28 cellular contexts compared by ENCODE assay signal in the genomic region with DNA sequence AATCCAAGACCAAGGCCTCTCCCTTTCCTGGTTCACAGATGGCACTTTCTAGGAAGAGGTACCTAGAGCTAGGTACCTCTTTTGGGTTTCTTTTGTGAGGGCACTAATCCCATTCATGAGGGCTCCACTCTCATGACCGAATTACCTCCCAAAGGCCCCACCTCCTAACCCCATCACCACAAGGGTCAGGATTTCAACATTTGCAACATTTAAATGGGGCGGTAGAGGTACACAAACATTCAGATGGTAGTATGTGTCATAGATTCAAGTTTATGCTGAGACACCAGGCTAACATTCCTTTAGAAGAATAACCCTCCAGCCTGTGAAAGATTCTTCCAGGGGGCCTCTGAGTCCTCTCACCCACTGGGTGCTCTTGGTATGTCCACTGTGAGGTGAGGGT.
DNase-seq lines count a peak whose midpoint lies in the region; ATAC-seq and TF ChIP-seq lines count a peak whose summit lies in the region.
"Had no signal": no experiment of that assay in that cellular context is flagged by ENCODE, and none has a peak within 500 bp of the region (broad histone marks: within the 10 kb centered on the region; RNA-seq: fewer than 3 reads in every experiment).

No MANE protein-coding gene starts in this region.

- no peak for TF ChIP-seq CTCF in breast epithelium (IDR thresholded peaks at IDR 0.05)

- H3K4me3 Mint-ChIP-seq in activated CD4-positive, alpha-beta T cell treated with anti-CD3 and anti-CD28 coated beads for 36 hours = no peak overlapping the region
- H3K4me3 Mint-ChIP-seq in stimulated activated naive B cell treated with anti-CD40 and anti-IgM and Interleukin-4, amounts not matched to agents 10 μg/mL and 1 μg/mL and 100 μg/mL, for 72 hours = no peak overlapping the region
- no peak overlapping the region for H3K4me3 Mint-ChIP-seq in CD8-positive, alpha-beta memory T cell
- H3K4me3 Mint-ChIP-seq: activated naive CD4-positive, alpha-beta T cell treated with anti-CD3 and anti-CD28 coated beads, Interleukin-2, amount 50 U/mL, for 24 hours; activated T-cell treated with anti-CD3 and anti-CD28 coated beads, Interleukin-2, amount 50 U/mL, for 24 hours; HFFc6; neural crest cell had no signal

- H3K9me3 Mint-ChIP-seq in activated CD4-positive, alpha-beta T cell treated with anti-CD3 and anti-CD28 coated beads for 36 hours (ENCODE audit: low read depth) = no peaks in the 10 kb centered on the region
- H3K9me3 Mint-ChIP-seq in stimulated activated naive B cell treated with anti-CD40 and anti-IgM and Interleukin-4, amounts not matched to agents 10 μg/mL and 1 μg/mL and 100 μg/mL, for 72 hours = peaks cover 0 to 5% of the 10 kb centered on the region in 2 donors
- H3K9me3 Mint-ChIP-seq in CD8-positive, alpha-beta memory T cell = no peaks in the 10 kb centered on the region
- H3K9me3 Mint-ChIP-seq: activated T-cell treated with anti-CD3 and anti-CD28 coated beads, Interleukin-2, amount 50 U/mL, for 24 hours; HFFc6; neural crest cell had no signal

- H3K36me3 ChIP-seq in breast epithelium = no peaks in the 10 kb centered on the region
- no peaks in the 10 kb centered on the region for H3K36me3 ChIP-seq in CD8-positive, alpha-beta memory T cell (ENCODE audit: insufficient read depth, low read length)
- H3K36me3 ChIP-seq: colonic mucosa, left ventricle myocardium inferior, thyroid gland had no signal

- peak overlapping the region; percentile 56 to 66 for H3K27ac ChIP-seq in breast epithelium
- no peak overlapping the region for H3K27ac ChIP-seq in CD8-positive, alpha-beta memory T cell (ENCODE audit: low read depth, low read length)
- H3K27ac ChIP-seq: 22Rv1, colonic mucosa, left ventricle myocardium inferior, thyroid gland had no signal

- no peak for TF ChIP-seq POLR2A in breast epithelium (IDR thresholded peaks at IDR 0.05)

- CTCF ChIA-PET in activated CD4-positive, alpha-beta T cell treated with anti-CD3 and anti-CD28 coated beads for 36 hours (lab: Charles Lee) = interaction anchor here (1.3 kb wide), 1 partner anchor 14 kb away, joined by 5 read pairs; no protein-coding TSS in a partner anchor
- CTCF ChIA-PET in CD8-positive, alpha-beta memory T cell (lab: Charles Lee) = no interaction called here

- no peak overlapping the region for H3K27ac Mint-ChIP-seq in activated CD4-positive, alpha-beta T cell treated with anti-CD3 and anti-CD28 coated beads for 36 hours
- H3K27ac Mint-ChIP-seq in stimulated activated naive B cell treated with anti-CD40 and anti-IgM and Interleukin-4, amounts not matched to agents 10 μg/mL and 1 μg/mL and 100 μg/mL, for 72 hours = no peak overlapping the region
- peak overlapping the region in 3 of 8 donors; percentile 6 to 84 (median 38) for H3K27ac Mint-ChIP-seq in CD8-positive, alpha-beta memory T cell
- H3K27ac Mint-ChIP-seq: HFFc6 had no signal

- H3K27me3 Mint-ChIP-seq in activated CD4-positive, alpha-beta T cell treated with anti-CD3 and anti-CD28 coated beads for 36 hours = no peaks in the 10 kb centered on the region
- H3K27me3 Mint-ChIP-seq in stimulated activated naive B cell treated with anti-CD40 and anti-IgM and Interleukin-4, amounts not matched to agents 10 μg/mL and 1 μg/mL and 100 μg/mL, for 72 hours = no peaks in the 10 kb centered on the region
- no peaks in the 10 kb centered on the region for H3K27me3 Mint-ChIP-seq in CD8-positive, alpha-beta memory T cell
- H3K27me3 Mint-ChIP-seq: activated naive CD4-positive, alpha-beta T cell treated with anti-CD3 and anti-CD28 coated beads, Interleukin-2, amount 50 U/mL, for 24 hours; activated T-cell treated with anti-CD3 and anti-CD28 coated beads, Interleukin-2, amount 50 U/mL, for 24 hours had no signal

- H3K9me3 ChIP-seq in breast epithelium = no peaks in the 10 kb centered on the region
- no peaks in the 10 kb centered on the region for H3K9me3 ChIP-seq in CD8-positive, alpha-beta memory T cell (ENCODE audit: low read length)
- H3K9me3 ChIP-seq: colonic mucosa, left ventricle myocardium inferior, thyroid gland had no signal

- H3K27me3 ChIP-seq in breast epithelium = no peaks in the 10 kb centered on the region
- no peaks in the 10 kb centered on the region for H3K27me3 ChIP-seq in CD8-positive, alpha-beta memory T cell (ENCODE audit: insufficient read depth, low read length, poor library complexity, severe bottlenecking)
- H3K27me3 ChIP-seq: colonic mucosa, thyroid gland had no signal

- POLR2A ChIA-PET in activated CD4-positive, alpha-beta T cell treated with anti-CD3 and anti-CD28 coated beads for 36 hours (lab: Charles Lee) = no interaction called here
- POLR2A ChIA-PET in CD8-positive, alpha-beta memory T cell (lab: Charles Lee) = no interaction called here

- peak; percentile 19 for ATAC-seq in activated CD4-positive, alpha-beta T cell treated with anti-CD3 and anti-CD28 coated beads for 36 hours
- no peak for ATAC-seq in stimulated activated naive B cell treated with anti-CD40 and anti-IgM and Interleukin-4, amounts not matched to agents 10 μg/mL and 1 μg/mL and 100 μg/mL, for 72 hours (replicated peaks)
- no peak for ATAC-seq in HG02973 (IDR thresholded peaks at IDR 0.05; ENCODE audit: unreplicated experiment)
- ATAC-seq: GM12878; stimulated activated naive CD8-positive, alpha-beta T cell treated with anti-CD3 and anti-CD28 coated beads, Interleukin-15, Interleukin-2, amounts not matched to agents 100 U/mL and 50 U/mL, for 24 hours had no signal

- H3K4me1 Mint-ChIP-seq in activated CD4-positive, alpha-beta T cell treated with anti-CD3 and anti-CD28 coated beads for 36 hours = peaks cover 48% of the 10 kb centered on the region
- H3K4me1 Mint-ChIP-seq in stimulated activated naive B cell treated with anti-CD40 and anti-IgM and Interleukin-4, amounts not matched to agents 10 μg/mL and 1 μg/mL and 100 μg/mL, for 72 hours = peaks cover 38 to 80% of the 10 kb centered on the region in 2 donors
- H3K4me1 Mint-ChIP-seq in CD8-positive, alpha-beta memory T cell = peaks cover 10 to 50% (median 38%) of the 10 kb centered on the region in 3 donors

- H3K4me3 ChIP-seq in breast epithelium = no peak overlapping the region
- H3K4me3 ChIP-seq in CD8-positive, alpha-beta memory T cell (ENCODE audit: low read length) = no peak overlapping the region
- H3K4me3 ChIP-seq: colonic mucosa, GM12878, left ventricle myocardium inferior, smooth muscle cell, thyroid gland had no signal

- intact Hi-C loops in activated CD4-positive, alpha-beta T cell treated with anti-CD3 and anti-CD28 coated beads for 36 hours (cut with DNase I, micrococcal nuclease) = no loop called here
- intact Hi-C loops in breast epithelium (cut with DNase I; ENCODE audit: low total_unique reads) = no loop called here

- no peaks in the 10 kb centered on the region for H3K4me1 ChIP-seq in breast epithelium
- H3K4me1 ChIP-seq in CD8-positive, alpha-beta memory T cell (ENCODE audit: insufficient read depth, low read length) = peaks cover 11% of the 10 kb centered on the region
- H3K4me1 ChIP-seq: colonic mucosa had no signal

- peaks cover 12% of the 10 kb centered on the region for H3K36me3 Mint-ChIP-seq in activated CD4-positive, alpha-beta T cell treated with anti-CD3 and anti-CD28 coated beads for 36 hours (ENCODE audit: low read depth)
- peaks cover 5 to 25% of the 10 kb centered on the region in 2 donors for H3K36me3 Mint-ChIP-seq in stimulated activated naive B cell treated with anti-CD40 and anti-IgM and Interleukin-4, amounts not matched to agents 10 μg/mL and 1 μg/mL and 100 μg/mL, for 72 hours
- peaks cover 0 to 9% (median 0%) of the 10 kb centered on the region in 3 donors for H3K36me3 Mint-ChIP-seq in CD8-positive, alpha-beta memory T cell

- no peak for DNase-seq in activated CD4-positive, alpha-beta T cell treated with anti-CD3 and anti-CD28 coated beads for 36 hours
- DNase-seq in activated CD4-positive, alpha-beta T cell treated with anti-CD3 and anti-CD28 coated beads, Interleukin-2, amount 50 U/mL, for 4 hours = no peak
- DNase-seq in breast epithelium (ENCODE audit: low spot score in 2 of 2) = no peak
- DNase-seq in kidney tubule cell (ENCODE audit: low spot score) = peak; percentile 70
- no peak for DNase-seq in stimulated activated naive B cell treated with anti-CD40 and anti-IgM and Interleukin-4, amounts not matched to agents 10 μg/mL and 1 μg/mL and 100 μg/mL, for 72 hours
- no peak for DNase-seq in Ammon's horn (ENCODE audit: low spot score)
- DNase-seq in CD8-positive, alpha-beta memory T cell = no peak
- DNase-seq: activated CD4-positive, CD25-positive, alpha-beta regulatory T cell treated with anti-CD3 and anti-CD28 coated beads, Interleukin-2, amount 50 U/mL, for 72 hours; activated CD8-positive, alpha-beta memory T cell treated with anti-CD3 and anti-CD28 coated beads for 24 hours; activated T-cell treated with anti-CD3 and anti-CD28 coated beads, Interleukin-2, amount 50 U/mL, for 24 hours; colonic mucosa; HFFc6; left ventricle myocardium inferior; NCI-H1105; NCI-H2029 treated with DMSO at 0.1 percent for 48 hours; NCI-H345; NCI-H82; Right ventricle myocardium superior; stimulated activated CD4-positive, alpha-beta T cell treated with anti-CD3 and anti-CD28 coated beads, Interleukin-2, amount 100 ng/mL, for 48 hours; stimulated activated naive CD8-positive, alpha-beta T cell treated with anti-CD3 and anti-CD28 coated beads, Interleukin-15, Interleukin-2, amounts not matched to agents 100 U/mL and 50 U/mL, for 24 hours; T1000; thyroid gland had no signal
